Comparison of ENCODE assay signal across 1 cellular context in the genomic region with DNA sequence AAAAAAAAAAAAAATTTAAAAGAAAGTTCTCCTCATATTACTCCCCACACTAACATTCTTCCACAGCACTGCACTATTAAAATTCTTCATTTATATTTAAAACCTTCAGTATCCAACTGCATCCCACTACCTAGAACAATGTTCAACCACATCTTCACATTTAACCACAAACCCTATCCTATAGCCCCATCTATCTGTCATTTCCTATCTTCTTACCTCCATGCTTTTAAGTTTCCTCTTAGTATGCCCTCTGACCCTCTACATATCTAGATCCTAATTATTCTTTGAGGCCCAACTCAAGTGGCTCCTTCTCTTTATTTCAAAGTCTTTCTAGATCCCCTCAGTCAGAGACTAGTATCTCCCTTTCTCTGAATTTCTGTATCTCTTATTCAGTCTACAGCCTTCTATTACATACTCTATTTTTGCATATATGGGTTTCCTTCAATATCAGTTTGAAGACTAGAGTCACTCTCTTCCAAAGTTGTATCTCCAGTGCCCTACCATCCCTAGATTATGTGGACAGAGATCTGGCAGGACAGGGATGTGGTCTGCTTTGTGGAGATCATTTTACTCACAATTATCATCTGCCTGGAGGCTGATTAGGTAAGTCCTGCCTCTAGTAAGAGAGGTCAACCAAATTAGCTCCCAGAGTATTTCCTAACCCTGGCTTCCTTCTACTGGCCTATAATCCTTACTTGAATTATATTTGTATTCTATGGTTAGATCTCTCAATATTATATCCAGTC.
TF ChIP-seq lines count a peak whose summit lies in the region.

No MANE protein-coding gene starts in this region.

TF ChIP-seq in HepG2, 621 proteins besides CTCF, POLR2A, EP300 and RAD21 (continues in another document):
- 0 out of 2 replicates have a peak, but pooled peaks have one; percentile 5 for TF ChIP-seq NCOR1 (IDR thresholded peaks at IDR 0.05; ENCODE audit: borderline replicate concordance, low read length)
- no peak for TF ChIP-seq ATAD3A (CRISPR knock-in tag; IDR thresholded peaks at IDR 0.05)
- TF ChIP-seq DNMT1 (CRISPR knock-in tag; IDR thresholded peaks at IDR 0.05) = no peak
- TF ChIP-seq RFXANK (CRISPR knock-in tag; IDR thresholded peaks at IDR 0.05) = no peak
- no peak for TF ChIP-seq HNRNPL (IDR thresholded peaks at IDR 0.05; ENCODE audit: low read depth, low read length)
- 0 out of 2 replicates have a peak, but pooled peaks have one; percentile 13 for TF ChIP-seq GATAD2A (CRISPR knock-in tag; IDR thresholded peaks at IDR 0.05)
- TF ChIP-seq STAG1 (CRISPR knock-in tag; IDR thresholded peaks at IDR 0.05) = peak; percentile 62
- TF ChIP-seq ZBTB37 (CRISPR knock-in tag; IDR thresholded peaks at IDR 0.05) = no peak
- no peak for TF ChIP-seq PREB (CRISPR knock-in tag; IDR thresholded peaks at IDR 0.05)
- TF ChIP-seq, protein P1, sequence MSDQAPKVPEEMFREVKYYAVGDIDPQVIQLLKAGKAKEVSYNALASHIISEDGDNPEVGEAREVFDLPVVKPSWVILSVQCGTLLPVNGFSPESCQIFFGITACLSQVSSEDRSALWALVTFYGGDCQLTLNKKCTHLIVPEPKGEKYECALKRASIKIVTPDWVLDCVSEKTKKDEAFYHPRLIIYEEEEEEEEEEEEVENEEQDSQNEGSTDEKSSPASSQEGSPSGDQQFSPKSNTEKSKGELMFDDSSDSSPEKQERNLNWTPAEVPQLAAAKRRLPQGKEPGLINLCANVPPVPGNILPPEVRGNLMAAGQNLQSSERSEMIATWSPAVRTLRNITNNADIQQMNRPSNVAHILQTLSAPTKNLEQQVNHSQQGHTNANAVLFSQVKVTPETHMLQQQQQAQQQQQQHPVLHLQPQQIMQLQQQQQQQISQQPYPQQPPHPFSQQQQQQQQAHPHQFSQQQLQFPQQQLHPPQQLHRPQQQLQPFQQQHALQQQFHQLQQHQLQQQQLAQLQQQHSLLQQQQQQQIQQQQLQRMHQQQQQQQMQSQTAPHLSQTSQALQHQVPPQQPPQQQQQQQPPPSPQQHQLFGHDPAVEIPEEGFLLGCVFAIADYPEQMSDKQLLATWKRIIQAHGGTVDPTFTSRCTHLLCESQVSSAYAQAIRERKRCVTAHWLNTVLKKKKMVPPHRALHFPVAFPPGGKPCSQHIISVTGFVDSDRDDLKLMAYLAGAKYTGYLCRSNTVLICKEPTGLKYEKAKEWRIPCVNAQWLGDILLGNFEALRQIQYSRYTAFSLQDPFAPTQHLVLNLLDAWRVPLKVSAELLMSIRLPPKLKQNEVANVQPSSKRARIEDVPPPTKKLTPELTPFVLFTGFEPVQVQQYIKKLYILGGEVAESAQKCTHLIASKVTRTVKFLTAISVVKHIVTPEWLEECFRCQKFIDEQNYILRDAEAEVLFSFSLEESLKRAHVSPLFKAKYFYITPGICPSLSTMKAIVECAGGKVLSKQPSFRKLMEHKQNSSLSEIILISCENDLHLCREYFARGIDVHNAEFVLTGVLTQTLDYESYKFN (CRISPR knock-in tag; conservative IDR thresholded peaks at IDR 0.05) = no peak
- TF ChIP-seq MNT (IDR thresholded peaks at IDR 0.05) = no peak
- TF ChIP-seq, protein P2, sequence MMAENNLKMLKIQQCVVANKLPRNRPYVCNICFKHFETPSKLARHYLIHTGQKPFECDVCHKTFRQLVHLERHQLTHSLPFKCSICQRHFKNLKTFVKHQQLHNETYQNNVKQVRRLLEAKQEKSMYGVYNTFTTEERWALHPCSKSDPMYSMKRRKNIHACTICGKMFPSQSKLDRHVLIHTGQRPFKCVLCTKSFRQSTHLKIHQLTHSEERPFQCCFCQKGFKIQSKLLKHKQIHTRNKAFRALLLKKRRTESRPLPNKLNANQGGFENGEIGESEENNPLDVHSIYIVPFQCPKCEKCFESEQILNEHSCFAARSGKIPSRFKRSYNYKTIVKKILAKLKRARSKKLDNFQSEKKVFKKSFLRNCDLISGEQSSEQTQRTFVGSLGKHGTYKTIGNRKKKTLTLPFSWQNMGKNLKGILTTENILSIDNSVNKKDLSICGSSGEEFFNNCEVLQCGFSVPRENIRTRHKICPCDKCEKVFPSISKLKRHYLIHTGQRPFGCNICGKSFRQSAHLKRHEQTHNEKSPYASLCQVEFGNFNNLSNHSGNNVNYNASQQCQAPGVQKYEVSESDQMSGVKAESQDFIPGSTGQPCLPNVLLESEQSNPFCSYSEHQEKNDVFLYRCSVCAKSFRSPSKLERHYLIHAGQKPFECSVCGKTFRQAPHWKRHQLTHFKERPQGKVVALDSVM (CRISPR knock-in tag; IDR thresholded peaks at IDR 0.05) = peak; percentile 7; the same call in 1 of the 2 replicates
- no peak for TF ChIP-seq THAP11 (CRISPR knock-in tag; IDR thresholded peaks at IDR 0.05)
- TF ChIP-seq SMC3 (IDR thresholded peaks at IDR 0.05; ENCODE audit: low read length) = peak; percentile 34; the same call in 1 of the 2 replicates
- no peak for TF ChIP-seq ZMAT5 (CRISPR knock-in tag; IDR thresholded peaks at IDR 0.05; ENCODE audit: borderline replicate concordance, low read depth)
- no peak for TF ChIP-seq ZBTB8A (CRISPR knock-in tag; IDR thresholded peaks at IDR 0.05; ENCODE audit: borderline replicate concordance, low read depth)
- peak; percentile 42; the same call in 1 of the 2 replicates for TF ChIP-seq SAP130 (CRISPR knock-in tag; IDR thresholded peaks at IDR 0.05; ENCODE audit: low read depth)
- no peak for TF ChIP-seq TBL1XR1 (IDR thresholded peaks at IDR 0.05; ENCODE audit: borderline replicate concordance, low read length, partially characterized antibody)
- TF ChIP-seq RXRB (CRISPR knock-in tag; IDR thresholded peaks at IDR 0.05; ENCODE audit: borderline replicate concordance) = no peak
- TF ChIP-seq, protein P3, sequence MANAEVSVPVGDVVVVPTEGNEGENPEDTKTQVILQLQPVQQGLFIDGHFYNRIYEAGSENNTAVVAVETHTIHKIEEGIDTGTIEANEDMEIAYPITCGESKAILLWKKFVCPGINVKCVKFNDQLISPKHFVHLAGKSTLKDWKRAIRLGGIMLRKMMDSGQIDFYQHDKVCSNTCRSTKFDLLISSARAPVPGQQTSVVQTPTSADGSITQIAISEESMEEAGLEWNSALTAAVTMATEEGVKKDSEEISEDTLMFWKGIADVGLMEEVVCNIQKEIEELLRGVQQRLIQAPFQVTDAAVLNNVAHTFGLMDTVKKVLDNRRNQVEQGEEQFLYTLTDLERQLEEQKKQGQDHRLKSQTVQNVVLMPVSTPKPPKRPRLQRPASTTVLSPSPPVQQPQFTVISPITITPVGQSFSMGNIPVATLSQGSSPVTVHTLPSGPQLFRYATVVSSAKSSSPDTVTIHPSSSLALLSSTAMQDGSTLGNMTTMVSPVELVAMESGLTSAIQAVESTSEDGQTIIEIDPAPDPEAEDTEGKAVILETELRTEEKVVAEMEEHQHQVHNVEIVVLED (CRISPR knock-in tag; IDR thresholded peaks at IDR 0.05; ENCODE audit: borderline replicate concordance) = peak; percentile 13; the same call in 1 of the 2 replicates
- TF ChIP-seq, protein P4, sequence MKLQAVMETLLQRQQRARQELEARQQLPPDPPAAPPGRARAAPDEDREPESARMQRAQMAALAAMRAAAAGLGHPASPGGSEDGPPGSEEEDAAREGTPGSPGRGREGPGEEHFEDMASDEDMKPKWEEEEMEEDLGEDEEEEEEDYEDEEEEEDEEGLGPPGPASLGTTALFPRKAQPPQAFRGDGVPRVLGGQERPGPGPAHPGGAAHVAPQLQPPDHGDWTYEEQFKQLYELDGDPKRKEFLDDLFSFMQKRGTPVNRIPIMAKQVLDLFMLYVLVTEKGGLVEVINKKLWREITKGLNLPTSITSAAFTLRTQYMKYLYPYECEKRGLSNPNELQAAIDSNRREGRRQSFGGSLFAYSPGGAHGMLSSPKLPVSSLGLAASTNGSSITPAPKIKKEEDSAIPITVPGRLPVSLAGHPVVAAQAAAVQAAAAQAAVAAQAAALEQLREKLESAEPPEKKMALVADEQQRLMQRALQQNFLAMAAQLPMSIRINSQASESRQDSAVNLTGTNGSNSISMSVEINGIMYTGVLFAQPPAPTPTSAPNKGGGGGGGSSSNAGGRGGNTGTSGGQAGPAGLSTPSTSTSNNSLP (IDR thresholded peaks at IDR 0.05; ENCODE audit: low read depth, low read length) = no peak
- TF ChIP-seq THRA (CRISPR knock-in tag; IDR thresholded peaks at IDR 0.05; ENCODE audit: borderline replicate concordance) = no peak
- peak; percentile 8 for TF ChIP-seq NR2F6 (IDR thresholded peaks at IDR 0.05)
- TF ChIP-seq NR2F6 (CRISPR knock-in tag; IDR thresholded peaks at IDR 0.05) = 0 out of 2 replicates have a peak, but pooled peaks have one; percentile 42
- TF ChIP-seq ZNF3 (CRISPR knock-in tag; IDR thresholded peaks at IDR 0.05) = no peak
- TF ChIP-seq TP53 (CRISPR knock-in tag; conservative IDR thresholded peaks at IDR 0.05) = no peak
- peak; percentile 74; the same call in 1 of the 2 replicates for TF ChIP-seq ZNF337 (CRISPR knock-in tag; IDR thresholded peaks at IDR 0.05; ENCODE audit: borderline replicate concordance, low read depth)
- no peak for TF ChIP-seq FOXO4 (CRISPR knock-in tag; conservative IDR thresholded peaks at IDR 0.05)
- no peak for TF ChIP-seq ZNF841 (CRISPR knock-in tag; IDR thresholded peaks at IDR 0.05; ENCODE audit: borderline replicate concordance)
- TF ChIP-seq ZNF383 (CRISPR knock-in tag; IDR thresholded peaks at IDR 0.05; ENCODE audit: borderline replicate concordance) = no peak
- TF ChIP-seq, protein P5, sequence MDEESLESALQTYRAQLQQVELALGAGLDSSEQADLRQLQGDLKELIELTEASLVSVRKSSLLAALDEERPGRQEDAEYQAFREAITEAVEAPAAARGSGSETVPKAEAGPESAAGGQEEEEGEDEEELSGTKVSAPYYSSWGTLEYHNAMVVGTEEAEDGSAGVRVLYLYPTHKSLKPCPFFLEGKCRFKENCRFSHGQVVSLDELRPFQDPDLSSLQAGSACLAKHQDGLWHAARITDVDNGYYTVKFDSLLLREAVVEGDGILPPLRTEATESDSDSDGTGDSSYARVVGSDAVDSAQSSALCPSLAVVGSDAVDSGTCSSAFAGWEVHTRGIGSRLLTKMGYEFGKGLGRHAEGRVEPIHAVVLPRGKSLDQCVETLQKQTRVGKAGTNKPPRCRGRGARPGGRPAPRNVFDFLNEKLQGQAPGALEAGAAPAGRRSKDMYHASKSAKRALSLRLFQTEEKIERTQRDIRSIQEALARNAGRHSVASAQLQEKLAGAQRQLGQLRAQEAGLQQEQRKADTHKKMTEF (CRISPR knock-in tag; IDR thresholded peaks at IDR 0.05) = peak; percentile 17; the same call in 1 of the 2 replicates
- TF ChIP-seq ZFYVE20 (CRISPR knock-in tag; IDR thresholded peaks at IDR 0.05; ENCODE audit: borderline replicate concordance, low read depth) = no peak
- TF ChIP-seq, protein P6, sequence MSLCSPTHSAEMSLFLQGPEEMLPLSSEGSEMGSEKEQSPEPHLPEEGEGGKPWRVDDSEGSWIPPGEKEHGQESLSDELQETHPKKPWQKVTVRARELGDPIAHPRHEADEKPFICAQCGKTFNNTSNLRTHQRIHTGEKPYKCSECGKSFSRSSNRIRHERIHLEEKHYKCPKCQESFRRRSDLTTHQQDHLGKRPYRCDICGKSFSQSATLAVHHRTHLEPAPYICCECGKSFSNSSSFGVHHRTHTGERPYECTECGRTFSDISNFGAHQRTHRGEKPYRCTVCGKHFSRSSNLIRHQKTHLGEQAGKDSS (CRISPR knock-in tag; IDR thresholded peaks at IDR 0.05; ENCODE audit: borderline replicate concordance, low read depth) = no peak
- TF ChIP-seq ASH2L (IDR thresholded peaks at IDR 0.05; ENCODE audit: insufficient read length, low read depth, low read length) = no peak
